In genomic region chr19:40432760-40433159, GRCh38 we compare ENCODE assay signal across 8 cellular contexts. TPM values are rescaled to one million over a fixed set of nuclear protein-coding genes. Genes with fewer than 3 reads are reported as not detected.
DNase-seq lines count a peak whose midpoint lies in the region; ATAC-seq, FAIRE-seq and TF ChIP-seq lines count a peak whose summit lies in the region.
"Not testable (repeated sequence)": the region's sequence is repeated elsewhere in the genome, so short reads cannot be mapped to it uniquely, and the experiment has no call there.

No MANE protein-coding gene starts in this region.

- POLR2A ChIA-PET in SK-N-SH (lab: Yijun Ruan, JAX) (interaction anchor here (1.6 kb wide), 1 partner anchor 10 kb away, joined by 7 read pairs; no protein-coding TSS in a partner anchor), H1 (lab: Charles Lee; ENCODE audit: partially characterized antibody) (interaction anchor here (0.5 to 2.7 kb wide), 10 partner anchors 10 to 167 kb away, joined by 3 to 40 read pairs (median 6); partner anchors contain the start of genes BLVRB, PRX and SERTAD3)

- peak overlapping the region; percentile 64 for H3K4me3 ChIP-seq in AG10803 (ENCODE audit: low read length)
- H3K4me3 ChIP-seq in HUES48 (ENCODE audit: low read depth, low read length), result not testable (repeated sequence)
- H3K4me3 ChIP-seq in SK-N-SH (ENCODE audit: low read depth in 2 of 2, low read length in 1 of 2), result peak overlapping the region in 1 of 2 experiments; percentile 67; a peak in 1 of 4 replicates
- peak overlapping the region in 1 of 4 experiments; percentile 55; a peak in 2 of 8 replicates for H3K4me3 ChIP-seq in H1 (ENCODE audit: extremely low read depth in 1 of 4, insufficient read depth in 2 of 4, low read depth in 3 of 4, low read length in 4 of 4)
- peak overlapping the region; percentile 68 for H3K4me3 ChIP-seq in iPS-18a (ENCODE audit: low read length)

- not testable (repeated sequence) for TF ChIP-seq EP300 in SK-N-SH (IDR thresholded peaks at IDR 0.05; ENCODE audit: borderline replicate concordance in 1 of 2, low read depth in 1 of 2, low read length in 1 of 2); H1 (IDR thresholded peaks at IDR 0.05; ENCODE audit: borderline replicate concordance in 1 of 2, low read depth in 2 of 2, low read length in 2 of 2)

- H2BK12ac ChIP-seq in H1 (ENCODE audit: low read depth, low read length), result not testable (repeated sequence)

- H3K27ac ChIP-seq in HUES48 (ENCODE audit: low read depth, low read length) (peak overlapping the region; percentile 89), SK-N-SH (ENCODE audit: low read depth in 2 of 2, low read length in 1 of 2) (peak overlapping the region; percentile 84 to 96; a peak in 3 of 4 replicates)
- not testable (repeated sequence) for H3K27ac ChIP-seq in H1 (ENCODE audit: low read depth, low read length); iPS-18a (ENCODE audit: low read length)

- not testable (repeated sequence) for H3K36me3 Mint-ChIP-seq in activated naive CD8-positive, alpha-beta T cell treated with anti-CD3 and anti-CD28 coated beads for 36 hours; nephron (ENCODE audit: low read depth); stimulated activated naive B cell treated with anti-CD40 and anti-IgM and Interleukin-4, amounts not matched to agents 10 μg/mL and 1 μg/mL and 100 μg/mL, for 72 hours

- not testable (repeated sequence) for DNase-seq in AG10803 (ENCODE audit: low read depth); SK-N-SH; activated naive CD8-positive, alpha-beta T cell treated with anti-CD3 and anti-CD28 coated beads for 36 hours; H1 (ENCODE audit: low read depth in 1 of 2, low spot score in 2 of 2); stimulated activated naive B cell treated with anti-CD40 and anti-IgM and Interleukin-4, amounts not matched to agents 10 μg/mL and 1 μg/mL and 100 μg/mL, for 72 hours

- peak overlapping the region; percentile 43 for H4K5ac ChIP-seq in H1 (ENCODE audit: insufficient read length, low read depth, low read length)

- not testable (repeated sequence) for H3K4me1 ChIP-seq in HUES48 (ENCODE audit: control insufficient read depth, insufficient read depth, low read length); H1 (replicated peaks in 1 of 4; ENCODE audit: control insufficient read depth in 3 of 4, insufficient read depth in 4 of 4, low read length in 3 of 4); iPS-18a (ENCODE audit: control insufficient read depth, low read depth, low read length)
- peaks cover 5 to 11% of the 10 kb centered on the region in 2 experiments; a peak in 3 of 4 replicates for H3K4me1 ChIP-seq in SK-N-SH (ENCODE audit: control insufficient read depth in 1 of 2, insufficient read depth in 2 of 2, low read depth in 1 of 2, low read length in 1 of 2)

- H3K4me3 Mint-ChIP-seq in activated naive CD8-positive, alpha-beta T cell treated with anti-CD3 and anti-CD28 coated beads for 36 hours, result peak overlapping the region; percentile 83
- H3K4me3 Mint-ChIP-seq in nephron, result peak overlapping the region; percentile 86 to 88 (median 88)
- peak overlapping the region in 1 of 2 donors; percentile 86 for H3K4me3 Mint-ChIP-seq in stimulated activated naive B cell treated with anti-CD40 and anti-IgM and Interleukin-4, amounts not matched to agents 10 μg/mL and 1 μg/mL and 100 μg/mL, for 72 hours

- not testable (repeated sequence) for TF ChIP-seq RAD21 in SK-N-SH (IDR thresholded peaks at IDR 0.05; ENCODE audit: low read length); H1 (IDR thresholded peaks at IDR 0.05 in 1 of 2, conservative IDR thresholded peaks at IDR 0.05 in 1 of 2; ENCODE audit: low read depth in 2 of 2, low read length in 2 of 2)

- H3K4me1 Mint-ChIP-seq in activated naive CD8-positive, alpha-beta T cell treated with anti-CD3 and anti-CD28 coated beads for 36 hours, result peaks cover 10% of the 10 kb centered on the region
- H3K4me1 Mint-ChIP-seq in nephron, result peaks cover 27% of the 10 kb centered on the region
- peaks cover 16 to 36% of the 10 kb centered on the region in 2 donors for H3K4me1 Mint-ChIP-seq in stimulated activated naive B cell treated with anti-CD40 and anti-IgM and Interleukin-4, amounts not matched to agents 10 μg/mL and 1 μg/mL and 100 μg/mL, for 72 hours

- not testable (repeated sequence) for H3K23me2 ChIP-seq in H1 (ENCODE audit: low read depth, low read length)

- not testable (repeated sequence) for H3K14ac ChIP-seq in H1 (ENCODE audit: insufficient read length)

- H3K56ac ChIP-seq in H1 (replicated peaks; ENCODE audit: insufficient read length, low read depth, low read length), result not testable (repeated sequence)

- CTCF ChIA-PET in SK-N-SH (lab: Yijun Ruan, JAX), result interaction anchor here (0.9 to 1.8 kb wide), 5 partner anchors 8 to 201 kb away, joined by 3 to 4 read pairs (median 4); no protein-coding TSS in a partner anchor
- CTCF ChIA-PET in H1 (lab: Charles Lee; ENCODE audit: partially characterized antibody), result interaction anchor here (0.6 to 3.9 kb wide), 8 partner anchors 9 to 126 kb away, joined by 3 to 21 read pairs (median 4); no protein-coding TSS in a partner anchor

- not testable (repeated sequence) for H2BK15ac ChIP-seq in H1 (ENCODE audit: low read length)

- peak overlapping the region; percentile 29; the same call in 1 of the 2 replicates for H2BK5ac ChIP-seq in H1 (ENCODE audit: low read depth, low read length)

- H3K4ac ChIP-seq in H1 (replicated peaks; ENCODE audit: insufficient read length, low read depth, low read length), result not testable (repeated sequence)

- not testable (repeated sequence) for H3K79me1 ChIP-seq in H1 (ENCODE audit: low read depth, low read length)

- H3K27me3 Mint-ChIP-seq in activated naive CD8-positive, alpha-beta T cell treated with anti-CD3 and anti-CD28 coated beads for 36 hours; nephron (ENCODE audit: low read depth); stimulated activated naive B cell treated with anti-CD40 and anti-IgM and Interleukin-4, amounts not matched to agents 10 μg/mL and 1 μg/mL and 100 μg/mL, for 72 hours: not testable (repeated sequence)

- H3F3A ChIP-seq in SK-N-SH (replicated peaks; ENCODE audit: insufficient read depth), result peaks cover 30% of the 10 kb centered on the region

- H2BK20ac ChIP-seq in H1 (ENCODE audit: low read length), result not testable (repeated sequence)

- not testable (repeated sequence) for H2AK5ac ChIP-seq in H1 (ENCODE audit: low read depth, low read length)

- peak overlapping the region; percentile 95 for H3K27ac Mint-ChIP-seq in activated naive CD8-positive, alpha-beta T cell treated with anti-CD3 and anti-CD28 coated beads for 36 hours
- peak overlapping the region; percentile 99 to 100 (median 99) for H3K27ac Mint-ChIP-seq in nephron
- peak overlapping the region; percentile 90 for H3K27ac Mint-ChIP-seq in stimulated activated naive B cell treated with anti-CD40 and anti-IgM and Interleukin-4, amounts not matched to agents 10 μg/mL and 1 μg/mL and 100 μg/mL, for 72 hours

- H2AFZ ChIP-seq in SK-N-SH (ENCODE audit: low read depth); H1 (ENCODE audit: low read length): not testable (repeated sequence)

- not testable (repeated sequence) for H3K9me3 Mint-ChIP-seq in activated naive CD8-positive, alpha-beta T cell treated with anti-CD3 and anti-CD28 coated beads for 36 hours; nephron; stimulated activated naive B cell treated with anti-CD40 and anti-IgM and Interleukin-4, amounts not matched to agents 10 μg/mL and 1 μg/mL and 100 μg/mL, for 72 hours

- H3K23ac ChIP-seq in H1 (ENCODE audit: insufficient read length), result not testable (repeated sequence)

- peak overlapping the region; percentile 87 for H3K4me2 ChIP-seq in SK-N-SH
- H3K4me2 ChIP-seq in H1 (ENCODE audit: insufficient read depth in 1 of 2, low read depth in 2 of 2, low read length in 2 of 2), result peak overlapping the region; percentile 63 to 68; a peak in 3 of 4 replicates

- H2BK120ac ChIP-seq in H1 (replicated peaks; ENCODE audit: low read depth, low read length), result not testable (repeated sequence)

- H3K36me3 ChIP-seq in HUES48 (ENCODE audit: control insufficient read depth, insufficient read depth, low read length); SK-N-SH (replicated peaks in 1 of 2; ENCODE audit: control insufficient read depth in 1 of 2, insufficient read depth in 2 of 2, low read length in 1 of 2); H1 (ENCODE audit: control insufficient read depth in 2 of 4, insufficient read depth in 4 of 4, low read length in 3 of 4); iPS-18a (ENCODE audit: control insufficient read depth, low read depth, low read length): not testable (repeated sequence)

- ATAC-seq in stimulated activated naive B cell treated with anti-CD40 and anti-IgM and Interleukin-4, amounts not matched to agents 10 μg/mL and 1 μg/mL and 100 μg/mL, for 72 hours (replicated peaks), result not testable (repeated sequence)

- H3K27me3 ChIP-seq in HUES48 (ENCODE audit: control insufficient read depth, insufficient read depth, low read length); SK-N-SH (ENCODE audit: insufficient read depth); H1 (replicated peaks in 1 of 4; ENCODE audit: control insufficient read depth in 3 of 4, extremely low read depth in 1 of 4, insufficient read depth in 3 of 4, low read length in 3 of 4); iPS-18a (ENCODE audit: control insufficient read depth, insufficient read depth, low read length): not testable (repeated sequence)

- not testable (repeated sequence) for TF ChIP-seq POLR2A in H1 (IDR thresholded peaks at IDR 0.05; ENCODE audit: control extremely low read depth in 1 of 2, low read depth in 2 of 2, low read length in 2 of 2)

- H3K9ac ChIP-seq in HUES48 (ENCODE audit: low read depth, low read length); H1 (replicated peaks in 1 of 4; ENCODE audit: extremely low read depth in 1 of 4, low read depth in 3 of 4, low read length in 3 of 4): not testable (repeated sequence)
- H3K9ac ChIP-seq in SK-N-SH (peak overlapping the region; percentile 90; the same call in 1 of the 2 replicates), iPS-18a (ENCODE audit: low read length) (peak overlapping the region; percentile 89)

- H4K8ac ChIP-seq in H1 (ENCODE audit: extremely low read depth, insufficient read depth, low read length), result not testable (repeated sequence)

- not testable (repeated sequence) for H3K9me2 ChIP-seq in SK-N-SH

- not testable (repeated sequence) for H3K79me2 ChIP-seq in SK-N-SH (ENCODE audit: insufficient read depth); H1 (ENCODE audit: control insufficient read depth in 1 of 2, insufficient read depth in 2 of 2, low read length in 2 of 2)

- not testable (repeated sequence) for H4K20me1 ChIP-seq in SK-N-SH (ENCODE audit: insufficient read depth); H1 (replicated peaks in 1 of 2; ENCODE audit: control insufficient read depth in 1 of 2, insufficient read depth in 2 of 2, low read length in 2 of 2)

- not testable (repeated sequence) for H4K91ac ChIP-seq in H1 (replicated peaks; ENCODE audit: insufficient read length, low read length)

- not testable (repeated sequence) for H3K18ac ChIP-seq in H1 (ENCODE audit: extremely low read depth, low read length)

- not testable (repeated sequence) for FAIRE-seq in H1 (lab: Jason Lieb, UNC)

- H3K9me3 ChIP-seq in HUES48 (ENCODE audit: control insufficient read depth, insufficient read depth, low read length); SK-N-SH; H1 (ENCODE audit: insufficient read depth in 2 of 2, low read depth in 1 of 2, low read length in 1 of 2); iPS-18a (ENCODE audit: control insufficient read depth, low read depth, low read length): not testable (repeated sequence)

- TF ChIP-seq CTCF in AG10803 (conservative IDR thresholded peaks at IDR 0.05; ENCODE audit: low read length); SK-N-SH (IDR thresholded peaks at IDR 0.05); H1 (IDR thresholded peaks at IDR 0.05; ENCODE audit: control extremely low read depth in 1 of 3, insufficient read depth in 1 of 3, low read depth in 1 of 3, low read length in 3 of 3); nephron (IDR thresholded peaks at IDR 0.05; ENCODE audit: unreplicated experiment in 3 of 3): not testable (repeated sequence)

- WGBS in SK-N-SH (ENCODE audit: low lambda C conversion rate), result 72% methylated on average over 7 of the region's 7 CpGs
- 77% methylated on average over 7 of the region's 7 CpGs; no CpG with 5 or more reads in 1 of the 2 experiments for WGBS in H1 (ENCODE audit: extremely low coverage in 1 of 2, insufficient coverage in 1 of 2, insufficient read length in 1 of 2, insufficient replicate concordance in 2 of 2, low coverage in 1 of 2, low lambda C conversion rate in 2 of 2, missing lambda C conversion rate in 1 of 2), 2 experiments

RNA-seq across cellular contexts. Expression of gene SERTAD1, which starts 7.0 kb away (rescaled TPM):
- 7.1 and 10.4 TPM in 2 replicates for polyA plus RNA-seq in SK-N-SH (2012; rRNA removed)
- 6.5 and 7.6 TPM in 2 replicates for polyA plus RNA-seq in SK-N-SH (2012; cell fraction: cytosol; rRNA removed)
- 8.4 and 10.2 TPM in 2 replicates for polyA plus RNA-seq in SK-N-SH (2012; cell fraction: nucleus; rRNA removed)
- 1 to 10 TPM; 10.0 TPM for total RNA-seq in activated naive CD8-positive, alpha-beta T cell treated with anti-CD3 and anti-CD28 coated beads for 36 hours
- 4.9 and 5.4 TPM in 2 replicates for total RNA-seq in H1 (2021; fragmentation: NEBNext Ultra II Directional; extraction: Animal tissue kit (Norgen Biotek cat#: 25700))
- 6.6 and 8.0 TPM in 2 replicates for polyA plus RNA-seq in H1 (2011; rRNA removed)
- polyA plus RNA-seq in H1 (2011; cell fraction: cytosol; rRNA removed), result 5.9 TPM
- 5.4 TPM for polyA plus RNA-seq in H1 (2011; cell fraction: nucleus; rRNA removed)
- polyA plus RNA-seq in H1 (2012, experiment 1 of 2), result 3.8 to 5.5 TPM (median 4.9 TPM) in 4 replicates
- polyA plus RNA-seq in H1 (2012, experiment 2 of 2), result 6.4 TPM
- 3.4 TPM for polyA plus RNA-seq in H1 (2013, experiment 1 of 2)
- 3.1 TPM for polyA plus RNA-seq in H1 (2013, experiment 2 of 2)
- 1.3 and 2.1 TPM in 2 replicates for polyA minus RNA-seq in H1 (2011; rRNA and poly(A)+ RNA removed)
- 2.4 TPM for polyA minus RNA-seq in H1 (2011; cell fraction: cytosol; rRNA and poly(A)+ RNA removed)
- 2.6 TPM for polyA minus RNA-seq in H1 (2011; cell fraction: nucleus; rRNA and poly(A)+ RNA removed)

RNA-seq across cellular contexts. Expression of gene SERTAD3, which starts 11.4 kb away (rescaled TPM):
- 11.3 and 12.9 TPM in 2 replicates for polyA plus RNA-seq in SK-N-SH (2012; rRNA removed)
- polyA plus RNA-seq in SK-N-SH (2012; cell fraction: cytosol; rRNA removed), result 8.6 and 10.4 TPM in 2 replicates
- polyA plus RNA-seq in SK-N-SH (2012; cell fraction: nucleus; rRNA removed), result 8.0 and 9.5 TPM in 2 replicates
- 1 to 10 TPM; 4.4 to 5.3 TPM for total RNA-seq in activated naive CD8-positive, alpha-beta T cell treated with anti-CD3 and anti-CD28 coated beads for 36 hours
- 32.1 and 33.4 TPM in 2 replicates for total RNA-seq in H1 (2021; fragmentation: NEBNext Ultra II Directional; extraction: Animal tissue kit (Norgen Biotek cat#: 25700))
- 15.1 and 23.5 TPM in 2 replicates for polyA plus RNA-seq in H1 (2011; rRNA removed)
- 14.4 TPM for polyA plus RNA-seq in H1 (2011; cell fraction: cytosol; rRNA removed)
- 17.5 TPM for polyA plus RNA-seq in H1 (2011; cell fraction: nucleus; rRNA removed)
- polyA plus RNA-seq in H1 (2012, experiment 1 of 2), result 19.0 to 27.4 TPM (median 21.0 TPM) in 4 replicates
- polyA plus RNA-seq in H1 (2012, experiment 2 of 2), result 29.2 TPM
- 11.0 TPM for polyA plus RNA-seq in H1 (2013, experiment 1 of 2)
- polyA plus RNA-seq in H1 (2013, experiment 2 of 2), result 10.4 TPM
- polyA minus RNA-seq in H1 (2011; rRNA and poly(A)+ RNA removed), result 18.8 and 25.3 TPM in 2 replicates
- 34.3 TPM for polyA minus RNA-seq in H1 (2011; cell fraction: cytosol; rRNA and poly(A)+ RNA removed)
- 11.6 TPM for polyA minus RNA-seq in H1 (2011; cell fraction: nucleus; rRNA and poly(A)+ RNA removed)

RNA-seq across cellular contexts. Expression of gene PRX, which starts 19.6 kb away (rescaled TPM):
- polyA plus RNA-seq in SK-N-SH (2012; rRNA removed) (2.2 TPM in 2 replicates), H1 (2011; rRNA removed) (2.8 and 3.8 TPM in 2 replicates)
- 1.0 and 1.5 TPM in 2 replicates for polyA plus RNA-seq in SK-N-SH (2012; cell fraction: cytosol; rRNA removed)
- polyA plus RNA-seq in SK-N-SH (2012; cell fraction: nucleus; rRNA removed), result 2.9 and 4.3 TPM in 2 replicates
- total RNA-seq in activated naive CD8-positive, alpha-beta T cell treated with anti-CD3 and anti-CD28 coated beads for 36 hours, result under 1 TPM; 0.64 to 0.84 TPM
- 5.8 and 6.0 TPM in 2 replicates for total RNA-seq in H1 (2021; fragmentation: NEBNext Ultra II Directional; extraction: Animal tissue kit (Norgen Biotek cat#: 25700))
- 5.0 TPM for polyA plus RNA-seq in H1 (2011; cell fraction: cytosol; rRNA removed)
- polyA plus RNA-seq in H1 (2011; cell fraction: nucleus; rRNA removed), result 5.2 TPM
- 5.4 to 9.9 TPM (median 8.0 TPM) in 4 replicates for polyA plus RNA-seq in H1 (2012, experiment 1 of 2)
- polyA plus RNA-seq in H1 (2012, experiment 2 of 2), result 4.6 TPM
- 2.8 TPM for polyA plus RNA-seq in H1 (2013, experiment 1 of 2)
- polyA plus RNA-seq in H1 (2013, experiment 2 of 2), result 2.9 TPM
- 1.9 and 2.1 TPM in 2 replicates for polyA minus RNA-seq in H1 (2011; rRNA and poly(A)+ RNA removed)
- 1.7 TPM for polyA minus RNA-seq in H1 (2011; cell fraction: cytosol; rRNA and poly(A)+ RNA removed)
- polyA minus RNA-seq in H1 (2011; cell fraction: nucleus; rRNA and poly(A)+ RNA removed), result 4.2 TPM

RNA-seq across cellular contexts. Expression of gene BLVRB, which starts 32.8 kb away (rescaled TPM):
- 69.7 and 85.9 TPM in 2 replicates for polyA plus RNA-seq in SK-N-SH (2012; rRNA removed)
- polyA plus RNA-seq in SK-N-SH (2012; cell fraction: cytosol; rRNA removed), result 31.1 and 52.7 TPM in 2 replicates
- polyA plus RNA-seq in SK-N-SH (2012; cell fraction: nucleus; rRNA removed), result 44.1 and 51.8 TPM in 2 replicates
- total RNA-seq in activated naive CD8-positive, alpha-beta T cell treated with anti-CD3 and anti-CD28 coated beads for 36 hours, result 10 to 100 TPM; 15.1 to 15.2 TPM
- 28.7 and 32.3 TPM in 2 replicates for total RNA-seq in H1 (2021; fragmentation: NEBNext Ultra II Directional; extraction: Animal tissue kit (Norgen Biotek cat#: 25700))
- polyA plus RNA-seq in H1 (2011; rRNA removed), result 182 and 196 TPM in 2 replicates
- polyA plus RNA-seq in H1 (2011; cell fraction: cytosol; rRNA removed), result 134 TPM
- 82.5 TPM for polyA plus RNA-seq in H1 (2011; cell fraction: nucleus; rRNA removed)
- 36.4 to 73.2 TPM (median 66.2 TPM) in 4 replicates for polyA plus RNA-seq in H1 (2012, experiment 1 of 2)
- 60.9 TPM for polyA plus RNA-seq in H1 (2012, experiment 2 of 2)
- polyA plus RNA-seq in H1 (2013, experiment 1 of 2), result 43.5 TPM
- 41.3 TPM for polyA plus RNA-seq in H1 (2013, experiment 2 of 2)
- polyA minus RNA-seq in H1 (2011; rRNA and poly(A)+ RNA removed), result 37.7 and 38.8 TPM in 2 replicates
- 41.1 TPM for polyA minus RNA-seq in H1 (2011; cell fraction: cytosol; rRNA and poly(A)+ RNA removed)
- 29.0 TPM for polyA minus RNA-seq in H1 (2011; cell fraction: nucleus; rRNA and poly(A)+ RNA removed)

RNA-seq across cellular contexts. Expression of gene SPTBN4, which starts 34.0 kb away (rescaled TPM):
- polyA plus RNA-seq in SK-N-SH (2012; rRNA removed), result 2.8 and 3.1 TPM in 2 replicates
- 1.6 and 3.1 TPM in 2 replicates for polyA plus RNA-seq in SK-N-SH (2012; cell fraction: cytosol; rRNA removed)
- 4.8 and 5.0 TPM in 2 replicates for polyA plus RNA-seq in SK-N-SH (2012; cell fraction: nucleus; rRNA removed)
- 1 to 10 TPM; 1.1 to 2.9 TPM for total RNA-seq in activated naive CD8-positive, alpha-beta T cell treated with anti-CD3 and anti-CD28 coated beads for 36 hours
- 1.9 and 3.4 TPM in 2 replicates for total RNA-seq in H1 (2021; fragmentation: NEBNext Ultra II Directional; extraction: Animal tissue kit (Norgen Biotek cat#: 25700))
- polyA plus RNA-seq in H1 (2011; rRNA removed), result 3.0 and 4.7 TPM in 2 replicates
- 5.7 TPM for polyA plus RNA-seq in H1 (2011; cell fraction: cytosol; rRNA removed)
- 6.7 TPM for polyA plus RNA-seq in H1 (2011; cell fraction: nucleus; rRNA removed)
- polyA plus RNA-seq in H1 (2012, experiment 1 of 2), result 3.3 to 7.4 TPM (median 5.5 TPM) in 4 replicates
- polyA plus RNA-seq in H1 (2012, experiment 2 of 2), result 2.0 TPM
- 2.4 TPM for polyA plus RNA-seq in H1 (2013, experiment 1 of 2)
- polyA plus RNA-seq in H1 (2013, experiment 2 of 2), result 1.8 TPM
- 1.3 and 2.0 TPM in 2 replicates for polyA minus RNA-seq in H1 (2011; rRNA and poly(A)+ RNA removed)
- 1.8 TPM for polyA minus RNA-seq in H1 (2011; cell fraction: cytosol; rRNA and poly(A)+ RNA removed)
- 1.6 TPM for polyA minus RNA-seq in H1 (2011; cell fraction: nucleus; rRNA and poly(A)+ RNA removed)
